ENCODE assay signal across 16 cellular contexts in genomic region chr2:33104726-33105125, GRCh38.
DNase-seq lines count a peak whose midpoint lies in the region; ATAC-seq and TF ChIP-seq lines count a peak whose summit lies in the region.
"Had no signal": no experiment of that assay in that cellular context is flagged by ENCODE, and none has a peak within 500 bp of the region (broad histone marks: within the 10 kb centered on the region; RNA-seq: fewer than 3 reads in every experiment).

No MANE protein-coding gene starts in this region.

- H3K4me2 ChIP-seq in GM23248 (ENCODE audit: unreplicated experiment) = peak overlapping the region; percentile 4
- H3K4me2 ChIP-seq: BLaER1 treated with 17β-estradiol and CSF1 and Interleukin-3, amounts not matched to agents 10 nM and 100 nM; KMS-11 had no signal

- H3K27me3 ChIP-seq in GM23248 (replicated peaks; ENCODE audit: insufficient read depth) = no peaks in the 10 kb centered on the region
- H3K27me3 ChIP-seq in ascending aorta = no peaks in the 10 kb centered on the region
- H3K27me3 ChIP-seq in stomach smooth muscle (ENCODE audit: control insufficient read depth in 1 of 2, insufficient read depth in 2 of 2, low read length in 2 of 2) = no peaks in the 10 kb centered on the region
- H3K27me3 ChIP-seq: BLaER1 treated with 17β-estradiol and CSF1 and Interleukin-3, amounts not matched to agents 10 nM and 100 nM; esophagus squamous epithelium had no signal

- H3F3A ChIP-seq in GM23248 (ENCODE audit: insufficient read depth) = peaks cover 22% of the 10 kb centered on the region

- H2AFZ ChIP-seq in GM23248 = peak overlapping the region; percentile 46; the same call in 1 of the 2 replicates

- in situ Hi-C loops in GM23248 (cut with MboI) = no loop called here

- H3K79me2 ChIP-seq in GM23248 (ENCODE audit: insufficient read depth) = no peaks in the 10 kb centered on the region

- H3K9ac ChIP-seq in GM23248 (peak overlapping the region; percentile 36), stomach smooth muscle (ENCODE audit: low read length in 2 of 2) (no peak overlapping the region)
- H3K9ac ChIP-seq: BLaER1 treated with 17β-estradiol and CSF1 and Interleukin-3, amounts not matched to agents 10 nM and 100 nM; KMS-11 had no signal

- no peak for TF ChIP-seq CTCF in ascending aorta (IDR thresholded peaks at IDR 0.05)
- no peak for TF ChIP-seq CTCF in fibroblast of the aortic adventitia (IDR thresholded peaks at IDR 0.05; ENCODE audit: insufficient read depth, low read length)

- H3K4me3 ChIP-seq in GM23248 = no peak overlapping the region
- H3K4me3 ChIP-seq in ascending aorta = no peak overlapping the region
- no peak overlapping the region for H3K4me3 ChIP-seq in fibroblast of the aortic adventitia (ENCODE audit: low read depth, low read length)
- peak overlapping the region in 1 of 2 donors; percentile 11 for H3K4me3 ChIP-seq in stomach smooth muscle (ENCODE audit: low read length in 2 of 2)
- H3K4me3 ChIP-seq: BLaER1 treated with 17β-estradiol and CSF1 and Interleukin-3, amounts not matched to agents 10 nM and 100 nM; esophagus squamous epithelium; GM12878; prostate gland had no signal

- H3K9me3 ChIP-seq in GM23248 (ENCODE audit: low read depth) (no peaks in the 10 kb centered on the region), ascending aorta (no peaks in the 10 kb centered on the region), stomach smooth muscle (ENCODE audit: control insufficient read depth in 2 of 2, low read length in 2 of 2) (no peaks in the 10 kb centered on the region)
- H3K9me3 ChIP-seq: BLaER1 treated with 17β-estradiol and CSF1 and Interleukin-3, amounts not matched to agents 10 nM and 100 nM; esophagus squamous epithelium; prostate gland had no signal

- ATAC-seq in HG02885 (IDR thresholded peaks at IDR 0.05; ENCODE audit: poor library complexity, unreplicated experiment) = no peak
- ATAC-seq: activated CD8-positive, alpha-beta T cell treated with anti-CD3 and anti-CD28 coated beads, Interleukin-2, amount 10 ng/mL, durations not matched to agents 7 days and 5 days; GM12878 had no signal

- H4K20me1 ChIP-seq in GM23248 (ENCODE audit: insufficient read depth) = no peaks in the 10 kb centered on the region
- H4K20me1 ChIP-seq: BLaER1 treated with 17β-estradiol and CSF1 and Interleukin-3, amounts not matched to agents 10 nM and 100 nM had no signal

- H3K27ac ChIP-seq in GM23248 (peak overlapping the region; percentile 53), ascending aorta (peak overlapping the region; percentile 76 to 84), stomach smooth muscle (ENCODE audit: low read length) (peak overlapping the region; percentile 33)
- H3K27ac ChIP-seq: BLaER1 treated with 17β-estradiol and CSF1 and Interleukin-3, amounts not matched to agents 10 nM and 100 nM; KMS-11; prostate gland had no signal

- H3K36me3 ChIP-seq in GM23248 (ENCODE audit: low read depth) = no peaks in the 10 kb centered on the region
- no peaks in the 10 kb centered on the region for H3K36me3 ChIP-seq in ascending aorta
- H3K36me3 ChIP-seq in stomach smooth muscle (ENCODE audit: control insufficient read depth in 2 of 2, insufficient read depth in 2 of 2, low read length in 2 of 2) = no peaks in the 10 kb centered on the region
- H3K36me3 ChIP-seq: BLaER1 treated with 17β-estradiol and CSF1 and Interleukin-3, amounts not matched to agents 10 nM and 100 nM; esophagus squamous epithelium; prostate gland had no signal

- peaks cover 35% of the 10 kb centered on the region for H3K4me1 ChIP-seq in GM23248 (ENCODE audit: insufficient read depth)
- H3K4me1 ChIP-seq in ascending aorta = peaks cover 0 to 50% of the 10 kb centered on the region in 2 donors
- H3K4me1 ChIP-seq in stomach smooth muscle (ENCODE audit: control insufficient read depth, insufficient read depth, low read length) = peaks cover 23% of the 10 kb centered on the region
- H3K4me1 ChIP-seq: prostate gland had no signal

- DNase-seq in GM23248 (peak; percentile 74), ascending aorta (ENCODE audit: low spot score in 2 of 2) (no peak), fibroblast of the aortic adventitia (ENCODE audit: low read depth) (peak; percentile 74), NCI-H1694 (lab: John Stamatoyannopoulos, UW) (no peak), NCI-H510A (lab: John Stamatoyannopoulos, UW) (no peak)
- no peak for DNase-seq in activated CD4-positive, alpha-beta T cell treated with anti-CD3 and anti-CD28 coated beads, Interleukin-2, amount 50 U/mL, for 1 hour
- DNase-seq: activated CD8-positive, alpha-beta T cell treated with anti-CD3 and anti-CD28 coated beads, Interleukin-2, amount 10 ng/mL, durations not matched to agents 7 days and 5 days; DND-41; esophagus squamous epithelium; SIG-M5 had no signal

- WGBS in GM23248 (ENCODE audit: low coverage in 1 of 2, low lambda C conversion rate in 2 of 2, missing lambda C conversion rate in 2 of 2), 2 experiments = 37 to 42% methylated on average over 4 of the region's 4 CpGs

- intact Hi-C loops in ascending aorta (cut with DNase I) = no loop called here

- no peaks in the 10 kb centered on the region for H3K9me2 ChIP-seq in GM23248 (ENCODE audit: insufficient read depth)

Comparison
In these comparisons a context has a peak if more than half of its experiments do, and no peak if none do; other contexts are left out.
1. DNase-seq: peak in GM23248 (single experiment) and fibroblast of the aortic adventitia (single experiment); none in ascending aorta (0 of 2), NCI-H1694 (single experiment), activated CD4-positive, alpha-beta T cell treated with anti-CD3 and anti-CD28 coated beads, Interleukin-2, amount 50 U/mL, for 1 hour (single experiment) and NCI-H510A (single experiment).
2. Peak in every context shown above with its lines, with median percentiles within 50 percentile points of each other: H3K27ac ChIP-seq.